17 cellular contexts compared by ENCODE assay signal in genomic region chr7:65453631-65454030, GRCh38.
DNase-seq lines count a peak whose midpoint lies in the region; ATAC-seq, FAIRE-seq and TF ChIP-seq lines count a peak whose summit lies in the region.
"Had no signal": no experiment of that assay in that cellular context is flagged by ENCODE, and none has a peak within 500 bp of the region (broad histone marks: within the 10 kb centered on the region; RNA-seq: fewer than 3 reads in every experiment).

No MANE protein-coding gene starts in this region.

- no peak overlapping the region for H3K27ac ChIP-seq in endothelial cell of umbilical vein (ENCODE audit: insufficient read depth, low read depth, low read length)
- H3K27ac ChIP-seq: 22Rv1, GM23248 had no signal

- CTCF ChIA-PET in endothelial cell of umbilical vein (lab: Charles Lee): no interaction called here
- CTCF ChIA-PET in Caco-2 (lab: Charles Lee): no interaction called here

- POLR2A ChIA-PET in endothelial cell of umbilical vein (lab: Charles Lee) (no interaction called here), Caco-2 (lab: Charles Lee) (no interaction called here)

- peaks cover 0 to 2% of the 10 kb centered on the region in 2 experiments for H3K27me3 ChIP-seq in endothelial cell of umbilical vein (ENCODE audit: control insufficient read depth in 2 of 2, insufficient read depth in 2 of 2, low read length in 2 of 2)
- H3K27me3 ChIP-seq in Caco-2 (replicated peaks; ENCODE audit: control insufficient read depth, insufficient read depth, low read length): no peaks in the 10 kb centered on the region; the same call in 1 of the 2 replicates

- no peaks in the 10 kb centered on the region for H3K36me3 ChIP-seq in endothelial cell of umbilical vein (ENCODE audit: control insufficient read depth in 2 of 2, extremely low read depth in 1 of 2, insufficient read depth in 2 of 2, low read length in 2 of 2)
- H3K36me3 ChIP-seq in Caco-2 (ENCODE audit: control insufficient read depth, insufficient read depth, low read length): no peaks in the 10 kb centered on the region

- H3K9me3 ChIP-seq in T-helper 17 cell (ENCODE audit: control insufficient read depth, low read length, poor library complexity, severe bottlenecking) (no peaks in the 10 kb centered on the region), endothelial cell of umbilical vein (replicated peaks; ENCODE audit: control insufficient read depth, insufficient read depth, low read length) (no peaks in the 10 kb centered on the region), Caco-2 (no peaks in the 10 kb centered on the region)

- H3K4me3 ChIP-seq in endothelial cell of umbilical vein (replicated peaks in 1 of 3; ENCODE audit: insufficient read depth in 1 of 3, low read depth in 1 of 3, low read length in 3 of 3): no peak overlapping the region
- no peak overlapping the region for H3K4me3 ChIP-seq in Caco-2 (ENCODE audit: low read depth, low read length)
- H3K4me3 ChIP-seq: GM23248 had no signal

- H3K4me2 ChIP-seq in endothelial cell of umbilical vein (ENCODE audit: insufficient read depth, low read length): no peak overlapping the region

- no peak for DNase-seq in activated T-cell treated with anti-CD3 and anti-CD28 coated beads, Interleukin-2, amount 50 U/mL, for 72 hours
- no peak for DNase-seq in activated T-cell treated with anti-CD3 and anti-CD28 coated beads, Interleukin-2, amount 50 U/mL, for 48 hours
- DNase-seq in T-helper 17 cell: no peak
- DNase-seq in endothelial cell of umbilical vein (ENCODE audit: low read depth, low spot score): peak; percentile 24
- DNase-seq in Caco-2: no peak
- no peak for DNase-seq in GM13977 (ENCODE audit: low spot score)
- no peak for DNase-seq in stimulated activated CD4-positive, alpha-beta T cell treated with anti-CD3 and anti-CD28 coated beads, Interleukin-15, amount 100 ng/mL, for 24 hours
- DNase-seq: CD8-positive, alpha-beta T cell; COR-L47; DND-41; GDM1; GM23248; H7; IMR-90 had no signal

- no peak for TF ChIP-seq POLR2A in endothelial cell of umbilical vein (IDR thresholded peaks at IDR 0.05; ENCODE audit: low read depth, low read length)

- dilution Hi-C loops in endothelial cell of umbilical vein (cut with MboI; ENCODE audit: extremely low pct_ligation_motif_present, low sequenced_read_pairs): no loop called here

- H3K27me3 Mint-ChIP-seq in activated T-cell treated with anti-CD3 and anti-CD28 coated beads, Interleukin-2, amount 50 U/mL, for 72 hours (ENCODE audit: low read depth): peaks cover 31% of the 10 kb centered on the region
- H3K27me3 Mint-ChIP-seq in T-helper 17 cell: peaks cover 15% of the 10 kb centered on the region
- peaks cover 8% of the 10 kb centered on the region for H3K27me3 Mint-ChIP-seq in Caco-2 (ENCODE audit: insufficient read depth, unreplicated experiment)

- H3K79me2 ChIP-seq in endothelial cell of umbilical vein (ENCODE audit: control insufficient read depth, insufficient read depth, low read length): no peaks in the 10 kb centered on the region

- peak overlapping the region; percentile 25 for H3K27ac Mint-ChIP-seq in activated T-cell treated with anti-CD3 and anti-CD28 coated beads, Interleukin-2, amount 50 U/mL, for 72 hours
- H3K27ac Mint-ChIP-seq in T-helper 17 cell: peak overlapping the region; percentile 45
- no peak overlapping the region for H3K27ac Mint-ChIP-seq in Caco-2 (ENCODE audit: unreplicated experiment)
- H3K27ac Mint-ChIP-seq: CD14-positive monocyte; CD8-positive, alpha-beta T cell had no signal

- peaks cover 8% of the 10 kb centered on the region for H3K4me1 ChIP-seq in endothelial cell of umbilical vein (ENCODE audit: control insufficient read depth, extremely low read depth, insufficient read depth, low read length)
- H3K4me1 ChIP-seq in Caco-2: no peaks in the 10 kb centered on the region

- in situ Hi-C loops in GM13977 (cut with MboI; ENCODE audit: low pct_unique_long_range_greater_than_20kb, low sequenced_read_pairs, unreplicated experiment): no loop called here

- no peaks in the 10 kb centered on the region for H3K9me3 Mint-ChIP-seq in activated T-cell treated with anti-CD3 and anti-CD28 coated beads, Interleukin-2, amount 50 U/mL, for 72 hours
- H3K9me3 Mint-ChIP-seq in Caco-2 (ENCODE audit: unreplicated experiment): no peaks in the 10 kb centered on the region
- H3K9me3 Mint-ChIP-seq: CD8-positive, alpha-beta T cell had no signal

- no peaks in the 10 kb centered on the region for H3K9me1 ChIP-seq in endothelial cell of umbilical vein (replicated peaks; ENCODE audit: control insufficient read depth, extremely low read depth, insufficient read depth, low read length)

- no peaks in the 10 kb centered on the region for H3K4me1 Mint-ChIP-seq in activated T-cell treated with anti-CD3 and anti-CD28 coated beads, Interleukin-2, amount 50 U/mL, for 72 hours (ENCODE audit: low read depth)
- H3K4me1 Mint-ChIP-seq in T-helper 17 cell (peaks cover 9% of the 10 kb centered on the region), Caco-2 (ENCODE audit: low read depth, unreplicated experiment) (no peaks in the 10 kb centered on the region)
- H3K4me1 Mint-ChIP-seq: CD14-positive monocyte had no signal

- peak overlapping the region; percentile 48 for H2AFZ ChIP-seq in endothelial cell of umbilical vein (ENCODE audit: low read depth, low read length)
- H2AFZ ChIP-seq: GM23248 had no signal

- TF ChIP-seq CTCF in endothelial cell of umbilical vein (IDR thresholded peaks at IDR 0.05; ENCODE audit: extremely low read depth in 1 of 2, insufficient read depth in 1 of 2, low read depth in 1 of 2, low read length in 2 of 2) (no peak), Caco-2 (IDR thresholded peaks at IDR 0.05; ENCODE audit: insufficient read depth in 1 of 2, low read depth in 1 of 2, low read length in 1 of 2, severe bottlenecking in 1 of 2, unreplicated experiment in 1 of 2) (no peak), GM13977 (IDR thresholded peaks at IDR 0.05; ENCODE audit: extremely low read depth, insufficient read depth, missing control alignments) (no peak)

- H3K36me3 Mint-ChIP-seq in activated T-cell treated with anti-CD3 and anti-CD28 coated beads, Interleukin-2, amount 50 U/mL, for 72 hours (ENCODE audit: insufficient read depth in 2 of 2): no peaks in the 10 kb centered on the region
- H3K36me3 Mint-ChIP-seq in T-helper 17 cell (ENCODE audit: low read depth) (peaks cover 3% of the 10 kb centered on the region), Caco-2 (ENCODE audit: insufficient read depth, unreplicated experiment) (no peaks in the 10 kb centered on the region)
- H3K36me3 Mint-ChIP-seq: CD14-positive monocyte; CD8-positive, alpha-beta T cell had no signal

- intact Hi-C loops in endothelial cell of umbilical vein (cut with micrococcal nuclease) (no loop called here), Caco-2 (cut with micrococcal nuclease; ENCODE audit: unreplicated experiment) (no loop called here)

- no peak for FAIRE-seq in endothelial cell of umbilical vein (lab: Jason Lieb, UNC)
- FAIRE-seq: GM12892 had no signal

- H3K9ac ChIP-seq in endothelial cell of umbilical vein (replicated peaks; ENCODE audit: extremely low read depth, insufficient read depth, low read length): no peak overlapping the region
- H3K9ac ChIP-seq: GM23248 had no signal

- H3K4me3 Mint-ChIP-seq in activated T-cell treated with anti-CD3 and anti-CD28 coated beads, Interleukin-2, amount 50 U/mL, for 72 hours: no peak overlapping the region
- H3K4me3 Mint-ChIP-seq in T-helper 17 cell: no peak overlapping the region
- H3K4me3 Mint-ChIP-seq in Caco-2 (ENCODE audit: unreplicated experiment): no peak overlapping the region
- H3K4me3 Mint-ChIP-seq: CD14-positive monocyte; CD8-positive, alpha-beta T cell had no signal

- BruUV-seq in endothelial cell of umbilical vein (replicated peaks; lab: Mats Ljungman, UMichigan) (no TSS peak), Caco-2 (replicated peaks; lab: Mats Ljungman, UMichigan) (no TSS peak)

- no peaks in the 10 kb centered on the region for H4K20me1 ChIP-seq in endothelial cell of umbilical vein (replicated peaks; ENCODE audit: control insufficient read depth, extremely low read depth, insufficient read depth, low read length)

- ATAC-seq in activated T-cell treated with anti-CD3 and anti-CD28 coated beads, Interleukin-2, amount 50 U/mL, for 72 hours (replicated peaks in 1 of 2): no peak
- no peak for ATAC-seq in T-helper 17 cell
- ATAC-seq: CD8-positive, alpha-beta T cell had no signal

TF ChIP-seq in endothelial cell of umbilical vein, 7 proteins besides CTCF, POLR2A, EP300 and RAD21:
- TF ChIP-seq EZH2 (IDR thresholded peaks at IDR 0.05; ENCODE audit: borderline replicate concordance, low read depth, low read length, severe bottlenecking): no peak
- no peak for TF ChIP-seq POLR2AphosphoS5 (IDR thresholded peaks at IDR 0.05; ENCODE audit: insufficient read depth, low read depth, low read length)
- TF ChIP-seq MYC (IDR thresholded peaks at IDR 0.05; ENCODE audit: low read depth, low read length): no peak
- TF ChIP-seq JUN (IDR thresholded peaks at IDR 0.05; ENCODE audit: borderline replicate concordance, insufficient read depth, insufficient read length, low read depth): no peak
- TF ChIP-seq, protein P1, sequence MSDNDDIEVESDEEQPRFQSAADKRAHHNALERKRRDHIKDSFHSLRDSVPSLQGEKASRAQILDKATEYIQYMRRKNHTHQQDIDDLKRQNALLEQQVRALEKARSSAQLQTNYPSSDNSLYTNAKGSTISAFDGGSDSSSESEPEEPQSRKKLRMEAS (IDR thresholded peaks at IDR 0.05; ENCODE audit: insufficient read depth, insufficient read length): no peak
- TF ChIP-seq GATA2 (IDR thresholded peaks at IDR 0.05; ENCODE audit: insufficient read depth, insufficient read length, low read depth, low read length): no peak
- TF ChIP-seq FOS (IDR thresholded peaks at IDR 0.05; ENCODE audit: borderline replicate concordance, insufficient read depth, low read length): no peak
